Comparison of ENCODE assay signal across 29 cellular contexts in genomic region chr2:232458661-232459418, GRCh38. TPM values are rescaled to one million over a fixed set of nuclear protein-coding genes. Genes with fewer than 3 reads are reported as not detected.
DNase-seq lines count a peak whose midpoint lies in the region; ATAC-seq and TF ChIP-seq lines count a peak whose summit lies in the region.
"Had no signal": no experiment of that assay in that cellular context is flagged by ENCODE, and none has a peak within 500 bp of the region (broad histone marks: within the 10 kb centered on the region; RNA-seq: fewer than 3 reads in every experiment).

No MANE protein-coding gene starts in this region.

- no peak for TF ChIP-seq CTCF in GM23338 (conservative IDR thresholded peaks at IDR 0.05; ENCODE audit: low read depth in 2 of 2)
- TF ChIP-seq CTCF in sigmoid colon (IDR thresholded peaks at IDR 0.05) = no peak

- 71 to 72% methylated on average over 56 of the region's 56 CpGs for WGBS in sigmoid colon, 2 donors

- TF ChIP-seq EP300 in sigmoid colon (IDR thresholded peaks at IDR 0.05) = no peak

- no peaks in the 10 kb centered on the region for H3K79me2 ChIP-seq in GM23338 (replicated peaks; ENCODE audit: insufficient read depth)

- H3K9me3 ChIP-seq in sigmoid colon = no peaks in the 10 kb centered on the region
- H3K9me3 ChIP-seq: BLaER1, breast epithelium, left ventricle myocardium inferior, thoracic aorta had no signal

- no peaks in the 10 kb centered on the region for H3K4me1 ChIP-seq in GM23338 (ENCODE audit: insufficient read depth)
- H3K4me1 ChIP-seq in sigmoid colon = no peaks in the 10 kb centered on the region
- H3K4me1 ChIP-seq: BLaER1, breast epithelium, left ventricle myocardium inferior had no signal

- no peaks in the 10 kb centered on the region for H3K4me1 Mint-ChIP-seq in GM23338
- H3K4me1 Mint-ChIP-seq: activated CD4-positive, alpha-beta T cell treated with anti-CD3 and anti-CD28 coated beads for 36 hours; activated naive CD8-positive, alpha-beta T cell treated with anti-CD3 and anti-CD28 coated beads for 36 hours had no signal

- H3F3A ChIP-seq in GM23338 (replicated peaks; ENCODE audit: low read depth) = no peaks in the 10 kb centered on the region

- no peak overlapping the region for H3K27ac ChIP-seq in GM23338 (ENCODE audit: low read depth)
- no peak overlapping the region for H3K27ac ChIP-seq in sigmoid colon
- H3K27ac ChIP-seq: BLaER1, breast epithelium, left ventricle myocardium inferior, thoracic aorta had no signal

- H3K36me3 ChIP-seq in GM23338 (ENCODE audit: insufficient read depth) (no peaks in the 10 kb centered on the region), sigmoid colon (no peaks in the 10 kb centered on the region)
- H3K36me3 ChIP-seq: BLaER1, breast epithelium, left ventricle myocardium inferior, thoracic aorta had no signal

- H3K4me2 ChIP-seq in GM23338 = no peak overlapping the region
- H3K4me2 ChIP-seq: BLaER1 had no signal

- DNase-seq in D341Med (ENCODE audit: low spot score) (peak; percentile 14), GM23338 (ENCODE audit: low spot score) (peak; percentile 26), left lobe of liver (ENCODE audit: low spot score) (peak; percentile 35), sigmoid colon (peak; percentile 40), NCI-H69 (lab: John Stamatoyannopoulos, UW) (no peak), pons (ENCODE audit: low spot score) (no peak)
- DNase-seq: activated CD4-positive, alpha-beta T cell treated with anti-CD3 and anti-CD28 coated beads for 36 hours; activated CD8-positive, alpha-beta T cell treated with anti-CD3 and anti-CD28 coated beads for 36 hours; activated effector memory CD4-positive, alpha-beta T cell treated with Interleukin-2 at 50 U/mL for 16 hours; activated naive CD8-positive, alpha-beta T cell treated with anti-CD3 and anti-CD28 coated beads for 36 hours; anterior cingulate cortex; DMS153; effector CD8-positive, alpha-beta T cell; left ventricle myocardium inferior; midbrain; naive thymus-derived CD4-positive, alpha-beta T cell; NCI-H2107; NCI-H748 treated with DMSO at 0.1 percent for 48 hours; SHP77 treated with DMSO at 0.1 percent for 48 hours; stimulated activated naive CD4-positive, alpha-beta T cell had no signal

- no peaks in the 10 kb centered on the region for H3K9me2 ChIP-seq in GM23338 (ENCODE audit: insufficient read depth)

- H3K4me3 ChIP-seq in GM23338 (no peak overlapping the region), sigmoid colon (no peak overlapping the region)
- H3K4me3 ChIP-seq: BLaER1, breast epithelium, GM12878, left ventricle myocardium inferior, thoracic aorta had no signal

- H3K27me3 ChIP-seq in GM23338 (ENCODE audit: insufficient read depth) (no peaks in the 10 kb centered on the region), sigmoid colon (peaks cover 3 to 35% (median 7%) of the 10 kb centered on the region in 3 donors)
- H3K27me3 ChIP-seq: BLaER1 had no signal

- H3K4me3 Mint-ChIP-seq in GM23338 = no peak overlapping the region
- H3K4me3 Mint-ChIP-seq: activated CD4-positive, alpha-beta T cell treated with anti-CD3 and anti-CD28 coated beads for 36 hours; activated CD8-positive, alpha-beta T cell treated with anti-CD3 and anti-CD28 coated beads for 36 hours; activated naive CD8-positive, alpha-beta T cell treated with anti-CD3 and anti-CD28 coated beads for 36 hours; naive thymus-derived CD4-positive, alpha-beta T cell; T-helper 2 cell treated with Interferon-gamma antibody and Interleukin-4, amounts not matched to agents 5 μg/mL and 100 μg/mL, for 36 hours had no signal

- ATAC-seq in GM23338 (peak; percentile 64), left lobe of liver (no peak), HG03521 (IDR thresholded peaks at IDR 0.05; ENCODE audit: unreplicated experiment) (no peak)
- ATAC-seq: activated CD4-positive, alpha-beta T cell treated with anti-CD3 and anti-CD28 coated beads for 36 hours; activated CD8-positive, alpha-beta T cell treated with anti-CD3 and anti-CD28 coated beads for 36 hours; GM12878; naive thymus-derived CD4-positive, alpha-beta T cell had no signal

- no peaks in the 10 kb centered on the region for H4K20me1 ChIP-seq in GM23338 (replicated peaks; ENCODE audit: insufficient read depth)
- H4K20me1 ChIP-seq: BLaER1 had no signal

- H3K9me3 Mint-ChIP-seq in GM23338 = no peaks in the 10 kb centered on the region
- H3K9me3 Mint-ChIP-seq: activated CD8-positive, alpha-beta T cell treated with anti-CD3 and anti-CD28 coated beads for 36 hours; activated naive CD8-positive, alpha-beta T cell treated with anti-CD3 and anti-CD28 coated beads for 36 hours; T-helper 2 cell treated with Interferon-gamma antibody and Interleukin-4, amounts not matched to agents 5 μg/mL and 100 μg/mL, for 36 hours had no signal

- TF ChIP-seq POLR2A in sigmoid colon (IDR thresholded peaks at IDR 0.05) = no peak

- intact Hi-C loops in sigmoid colon (cut with DNase I) = no loop called here

- H2AFZ ChIP-seq in GM23338 = peak overlapping the region; percentile 89

- H3K36me3 Mint-ChIP-seq in GM23338 (ENCODE audit: low read depth) = no peaks in the 10 kb centered on the region
- H3K36me3 Mint-ChIP-seq: activated naive CD8-positive, alpha-beta T cell treated with anti-CD3 and anti-CD28 coated beads for 36 hours; naive thymus-derived CD4-positive, alpha-beta T cell had no signal

- H3K27me3 Mint-ChIP-seq in GM23338 (ENCODE audit: insufficient read depth, low read depth, poor library complexity) = peaks cover 6% of the 10 kb centered on the region

- no peak overlapping the region for H3K27ac Mint-ChIP-seq in GM23338
- H3K27ac Mint-ChIP-seq: activated CD4-positive, alpha-beta T cell treated with anti-CD3 and anti-CD28 coated beads for 36 hours; activated CD8-positive, alpha-beta T cell treated with anti-CD3 and anti-CD28 coated beads for 36 hours; activated naive CD8-positive, alpha-beta T cell treated with anti-CD3 and anti-CD28 coated beads for 36 hours; naive thymus-derived CD4-positive, alpha-beta T cell; T-helper 2 cell treated with Interferon-gamma antibody and Interleukin-4, amounts not matched to agents 5 μg/mL and 100 μg/mL, for 36 hours had no signal

TF ChIP-seq in GM23338, 12 proteins besides CTCF, POLR2A, EP300 and RAD21 (continues in another document):
- no peak for TF ChIP-seq EZH2 (IDR thresholded peaks at IDR 0.05; ENCODE audit: low read depth, unreplicated experiment)

RNA-seq across cellular contexts. Expression of gene ALPI, which starts 2.9 kb away (rescaled TPM):
- not detected in 2 replicates for total RNA-seq in GM23338 (2014; rRNA removed; shearing (Covaris generic))
- polyA plus RNA-seq in GM23338 (2016; fragmentation: Nextera tagmentation; extraction: Ambion mirVana) = not detected in 2 replicates
- not detected for total RNA-seq in left lobe of liver
- total RNA-seq in sigmoid colon = not detected
- polyA plus RNA-seq in sigmoid colon = 10 to 100 TPM in 1 of 3 donors, 1 to 10 TPM in 2; 5.3 to 10.2 (median 7.2) TPM
- total RNA-seq: activated CD4-positive, alpha-beta T cell treated with anti-CD3 and anti-CD28 coated beads for 36 hours; activated CD8-positive, alpha-beta T cell treated with anti-CD3 and anti-CD28 coated beads for 36 hours; activated naive CD8-positive, alpha-beta T cell treated with anti-CD3 and anti-CD28 coated beads for 36 hours; epithelial cell of proximal tubule; GM12878; left ventricle myocardium inferior; naive thymus-derived CD4-positive, alpha-beta T cell; omental fat pad; skeletal muscle tissue; thoracic aorta had no signal
- polyA plus RNA-seq: GM12878; naive thymus-derived CD4-positive, alpha-beta T cell had no signal

RNA-seq across cellular contexts. Expression of gene ECEL1, which starts 28.8 kb away (rescaled TPM):
- total RNA-seq in GM23338 (2014; rRNA removed; shearing (Covaris generic)) = 17.5 and 18.0 TPM in 2 replicates
- polyA plus RNA-seq in GM23338 (2016; fragmentation: Nextera tagmentation; extraction: Ambion mirVana) (6.7 and 9.3 TPM in 2 replicates), sigmoid colon (under 1 TPM in 1 of 3 donors, not detected in 2; 0.61 TPM)
- total RNA-seq in left lobe of liver (0.48 TPM), sigmoid colon (1 to 10 TPM in 2 of 4 donors, under 1 TPM in 2; 0.16 to 6.1 (median 1.0) TPM)
- total RNA-seq: epithelial cell of proximal tubule; GM12878; left ventricle myocardium inferior; naive thymus-derived CD4-positive, alpha-beta T cell had no signal
- polyA plus RNA-seq: GM12878; naive thymus-derived CD4-positive, alpha-beta T cell had no signal

RNA-seq across cellular contexts. Expression of gene ALPG, which starts 52.2 kb away (rescaled TPM):
- total RNA-seq in GM23338 (2014; rRNA removed; shearing (Covaris generic)) = 2.5 and 3.8 TPM in 2 replicates
- polyA plus RNA-seq in GM23338 (2016; fragmentation: Nextera tagmentation; extraction: Ambion mirVana) (0.89 and 1.4 TPM in 2 replicates), sigmoid colon (under 1 TPM in 1 of 3 donors, not detected in 2; 0.10 TPM)
- total RNA-seq in left lobe of liver (not detected), sigmoid colon (not detected)
- total RNA-seq: activated CD4-positive, alpha-beta T cell treated with anti-CD3 and anti-CD28 coated beads for 36 hours; activated CD8-positive, alpha-beta T cell treated with anti-CD3 and anti-CD28 coated beads for 36 hours; activated naive CD8-positive, alpha-beta T cell treated with anti-CD3 and anti-CD28 coated beads for 36 hours; breast epithelium; epithelial cell of proximal tubule; GM12878; left ventricle myocardium inferior; naive thymus-derived CD4-positive, alpha-beta T cell; omental fat pad; skeletal muscle tissue; thoracic aorta had no signal
- polyA plus RNA-seq: GM12878; naive thymus-derived CD4-positive, alpha-beta T cell had no signal

Comparison
In these comparisons a context has a peak if more than half of its experiments do, and no peak if none do; other contexts are left out.
1. DNase-seq: peak in D341Med (single experiment), GM23338 (single experiment), left lobe of liver (single experiment) and sigmoid colon (single experiment); none in NCI-H69 (single experiment) and pons (single experiment).